14 cellular contexts compared by ENCODE assay signal in genomic region chr1:209107535-209107934, GRCh38.
DNase-seq lines count a peak whose midpoint lies in the region; ATAC-seq, FAIRE-seq and TF ChIP-seq lines count a peak whose summit lies in the region.
"Had no signal": no experiment of that assay in that cellular context is flagged by ENCODE, and none has a peak within 500 bp of the region (broad histone marks: within the 10 kb centered on the region; RNA-seq: fewer than 3 reads in every experiment).

No MANE protein-coding gene starts in this region.

- ATAC-seq in GM19455 (IDR thresholded peaks at IDR 0.05; ENCODE audit: unreplicated experiment) (peak; percentile 65), HG02759 (IDR thresholded peaks at IDR 0.05; ENCODE audit: unreplicated experiment) (peak; percentile 72), HG03378 (IDR thresholded peaks at IDR 0.05; ENCODE audit: unreplicated experiment) (peak; percentile 47), pancreas (no peak)
- ATAC-seq: A549; activated naive CD4-positive, alpha-beta T cell treated with anti-CD3 and anti-CD28 coated beads, Interleukin-2, amount 50 U/mL, for 72 hours had no signal

- 83 to 90% methylated on average over 10 of the region's 10 CpGs for WGBS in pancreas, 2 donors

- no peaks in the 10 kb centered on the region for H3K9me3 Mint-ChIP-seq in activated T-helper 1 cell treated with anti-CD3 and anti-CD28 coated beads, Interleukin-12 subunit alpha, Interleukin-12 subunit beta, Interleukin-2, Interleukin-4 antibody, amounts not matched to agents 30 ng/mL and 10 ng/mL and 1 ng/mL, durations not matched to agents 14 hours and 24 hours and 36 hours
- H3K9me3 Mint-ChIP-seq: activated CD4-positive, alpha-beta memory T cell treated with anti-CD3 and anti-CD28 coated beads for 36 hours; activated naive CD4-positive, alpha-beta T cell treated with anti-CD3 and anti-CD28 coated beads, Interleukin-2, amount 50 U/mL, for 72 hours had no signal

- DNase-seq in GM12891 (ENCODE audit: insufficient read length, low spot score) (no peak), HCEC 1CT (no peak), GF-D8 (lab: John Stamatoyannopoulos, UW) (no peak), pancreas (no peak)
- no peak for DNase-seq in activated T-helper 1 cell treated with anti-CD3 and anti-CD28 coated beads, Interleukin-12 subunit alpha, Interleukin-12 subunit beta, Interleukin-2, Interleukin-4 antibody, amounts not matched to agents 30 ng/mL and 10 ng/mL and 1 ng/mL, durations not matched to agents 14 hours and 24 hours and 36 hours (ENCODE audit: low spot score)
- DNase-seq: activated CD4-positive, alpha-beta memory T cell treated with anti-CD3 and anti-CD28 coated beads for 36 hours; erythroblast; ovary had no signal

- TF ChIP-seq CTCF in pancreas (IDR thresholded peaks at IDR 0.05) = no peak

- no peaks in the 10 kb centered on the region for H3K27me3 Mint-ChIP-seq in activated T-helper 1 cell treated with anti-CD3 and anti-CD28 coated beads, Interleukin-12 subunit alpha, Interleukin-12 subunit beta, Interleukin-2, Interleukin-4 antibody, amounts not matched to agents 30 ng/mL and 10 ng/mL and 1 ng/mL, durations not matched to agents 14 hours and 24 hours and 36 hours (ENCODE audit: insufficient read depth)

- H3K4me3 Mint-ChIP-seq in activated T-helper 1 cell treated with anti-CD3 and anti-CD28 coated beads, Interleukin-12 subunit alpha, Interleukin-12 subunit beta, Interleukin-2, Interleukin-4 antibody, amounts not matched to agents 30 ng/mL and 10 ng/mL and 1 ng/mL, durations not matched to agents 14 hours and 24 hours and 36 hours = no peak overlapping the region
- H3K4me3 Mint-ChIP-seq: activated CD4-positive, alpha-beta memory T cell treated with anti-CD3 and anti-CD28 coated beads for 36 hours had no signal

- H3K4me1 ChIP-seq in pancreas = no peaks in the 10 kb centered on the region

- H3K36me3 Mint-ChIP-seq in activated T-helper 1 cell treated with anti-CD3 and anti-CD28 coated beads, Interleukin-12 subunit alpha, Interleukin-12 subunit beta, Interleukin-2, Interleukin-4 antibody, amounts not matched to agents 30 ng/mL and 10 ng/mL and 1 ng/mL, durations not matched to agents 14 hours and 24 hours and 36 hours (ENCODE audit: low read depth) = no peaks in the 10 kb centered on the region
- H3K36me3 Mint-ChIP-seq: activated CD4-positive, alpha-beta memory T cell treated with anti-CD3 and anti-CD28 coated beads for 36 hours; activated naive CD4-positive, alpha-beta T cell treated with anti-CD3 and anti-CD28 coated beads, Interleukin-2, amount 50 U/mL, for 72 hours had no signal

- no peaks in the 10 kb centered on the region for H3K36me3 ChIP-seq in pancreas
- H3K36me3 ChIP-seq: ovary had no signal

- no peak overlapping the region for H3K27ac Mint-ChIP-seq in activated T-helper 1 cell treated with anti-CD3 and anti-CD28 coated beads, Interleukin-12 subunit alpha, Interleukin-12 subunit beta, Interleukin-2, Interleukin-4 antibody, amounts not matched to agents 30 ng/mL and 10 ng/mL and 1 ng/mL, durations not matched to agents 14 hours and 24 hours and 36 hours
- H3K27ac Mint-ChIP-seq: activated CD4-positive, alpha-beta memory T cell treated with anti-CD3 and anti-CD28 coated beads for 36 hours; activated naive CD4-positive, alpha-beta T cell treated with anti-CD3 and anti-CD28 coated beads, Interleukin-2, amount 50 U/mL, for 72 hours had no signal

- intact Hi-C loops in pancreas (cut with DNase I) = no loop called here
- intact Hi-C loops in activated T-helper 1 cell treated with anti-CD3 and anti-CD28 coated beads, Interleukin-12 subunit alpha, Interleukin-12 subunit beta, Interleukin-2, Interleukin-4 antibody, amounts not matched to agents 30 ng/mL and 10 ng/mL and 1 ng/mL, durations not matched to agents 14 hours and 24 hours and 36 hours (cut with micrococcal nuclease) = no loop called here

- no peak overlapping the region for H3K27ac ChIP-seq in pancreas
- H3K27ac ChIP-seq: A549, ovary, RWPE1 had no signal

- TF ChIP-seq POLR2A in GM12891 (IDR thresholded peaks at IDR 0.05; ENCODE audit: low read depth, low read length) = no peak

- H3K4me3 ChIP-seq in pancreas = no peak overlapping the region
- H3K4me3 ChIP-seq: A549, ovary had no signal

- no peaks in the 10 kb centered on the region for H3K9me3 ChIP-seq in pancreas
- H3K9me3 ChIP-seq: A549, ovary had no signal

- no peaks in the 10 kb centered on the region for H3K27me3 ChIP-seq in pancreas
- H3K27me3 ChIP-seq: ovary had no signal

- peak; percentile 50 for FAIRE-seq in GM12891 (lab: Jason Lieb, UNC)
- FAIRE-seq in pancreas (lab: Jason Lieb, UNC) = no peak
- FAIRE-seq: A549 had no signal

- no peaks in the 10 kb centered on the region for H3K4me1 Mint-ChIP-seq in activated T-helper 1 cell treated with anti-CD3 and anti-CD28 coated beads, Interleukin-12 subunit alpha, Interleukin-12 subunit beta, Interleukin-2, Interleukin-4 antibody, amounts not matched to agents 30 ng/mL and 10 ng/mL and 1 ng/mL, durations not matched to agents 14 hours and 24 hours and 36 hours (ENCODE audit: low read depth)

TF ChIP-seq in GM12891, 5 proteins besides CTCF, POLR2A, EP300 and RAD21:
- TF ChIP-seq SPI1 (IDR thresholded peaks at IDR 0.05; ENCODE audit: low read depth, low read length) (0 out of 2 replicates have a peak, but pooled peaks have one; percentile 25), POU2F2 (IDR thresholded peaks at IDR 0.05; ENCODE audit: low read depth, low read length) (no peak)

Comparison
In these comparisons a context has a peak if more than half of its experiments do, and no peak if none do; other contexts are left out.
1. ATAC-seq: peak in GM19455 (single experiment), HG02759 (single experiment) and HG03378 (single experiment); none in pancreas (0 of 4).